ENCODE assay signal across 11 cellular contexts in the genomic region with DNA sequence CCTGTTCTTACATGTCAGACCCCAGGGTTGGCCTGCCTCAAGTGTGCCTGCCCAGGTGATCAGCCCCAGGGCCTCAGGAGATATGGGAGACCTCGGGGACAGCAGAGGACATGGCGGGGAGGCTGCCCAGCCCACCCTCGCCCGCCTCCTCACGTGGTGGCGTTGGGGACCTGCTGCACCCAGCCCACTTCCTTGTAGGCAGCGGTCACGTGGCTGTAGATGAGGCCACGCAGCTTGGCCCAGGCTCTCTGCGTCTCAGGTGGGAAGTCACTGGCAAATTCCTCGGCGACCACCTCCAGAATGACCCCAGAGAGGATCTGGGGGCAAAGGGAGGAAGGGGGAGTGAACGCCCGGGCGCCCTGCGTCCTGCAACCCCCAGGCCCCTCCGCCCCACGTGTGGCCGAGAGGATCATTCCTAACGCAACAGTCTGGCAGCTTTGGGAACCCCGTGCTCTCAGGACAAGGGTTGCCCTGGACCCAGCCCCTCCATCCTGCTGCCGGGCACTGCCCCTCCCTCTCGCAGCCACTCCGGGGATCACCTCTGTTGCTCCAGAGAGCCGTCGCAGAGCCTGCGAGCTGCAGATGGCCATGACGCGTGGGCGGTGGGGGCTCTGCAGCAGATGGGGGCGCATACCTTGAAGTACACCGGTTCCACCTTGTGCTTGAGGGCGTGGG. TPM values are rescaled to one million over a fixed set of nuclear protein-coding genes. Genes with fewer than 3 reads are reported as not detected.
DNase-seq lines count a peak whose midpoint lies in the region; ATAC-seq and TF ChIP-seq lines count a peak whose summit lies in the region.
"Had no signal": no experiment of that assay in that cellular context is flagged by ENCODE, and none has a peak within 500 bp of the region (broad histone marks: within the 10 kb centered on the region; RNA-seq: fewer than 3 reads in every experiment).

No MANE protein-coding gene starts in this region.

- peaks cover 18% of the 10 kb centered on the region for H3K4me1 Mint-ChIP-seq in MCF 10A (ENCODE audit: insufficient read depth, unreplicated experiment)
- H3K4me1 Mint-ChIP-seq in osteocyte (ENCODE audit: unreplicated experiment): peaks cover 66% of the 10 kb centered on the region
- peaks cover 24% of the 10 kb centered on the region for H3K4me1 Mint-ChIP-seq in activated CD4-positive, alpha-beta T cell treated with anti-CD3 and anti-CD28 coated beads for 36 hours

- no peaks in the 10 kb centered on the region for H3K27me3 Mint-ChIP-seq in MCF 10A (ENCODE audit: insufficient read depth, unreplicated experiment)
- H3K27me3 Mint-ChIP-seq in osteocyte (ENCODE audit: unreplicated experiment): no peaks in the 10 kb centered on the region
- H3K27me3 Mint-ChIP-seq in activated CD4-positive, alpha-beta T cell treated with anti-CD3 and anti-CD28 coated beads for 36 hours: peaks cover 3% of the 10 kb centered on the region
- H3K27me3 Mint-ChIP-seq: activated naive CD8-positive, alpha-beta T cell had no signal

- H3K27me3 ChIP-seq in breast epithelium (no peaks in the 10 kb centered on the region), gastroesophageal sphincter (peaks cover 38% of the 10 kb centered on the region)

- intact Hi-C loops in breast epithelium (cut with DNase I; ENCODE audit: low total_unique reads): loop anchor here (10.0 kb wide), 1 partner anchor 164 kb away; no protein-coding TSS in a partner anchor
- intact Hi-C loops in MCF 10A (cut with micrococcal nuclease): no loop called here
- intact Hi-C loops in activated CD4-positive, alpha-beta T cell treated with anti-CD3 and anti-CD28 coated beads for 36 hours (cut with DNase I, micrococcal nuclease): no loop called here

- no CpG with 5 or more reads among the region's 33 CpGs for WGBS in gastroesophageal sphincter (ENCODE audit: low coverage in 1 of 2), 2 donors
- 79% methylated on average over 33 of the region's 33 CpGs for whole genome bisulfite sequencing in urinary bladder

- H3K4me3 Mint-ChIP-seq in MCF 10A (ENCODE audit: unreplicated experiment): no peak overlapping the region
- H3K4me3 Mint-ChIP-seq in osteocyte (ENCODE audit: unreplicated experiment): peak overlapping the region; percentile 47
- no peak overlapping the region for H3K4me3 Mint-ChIP-seq in activated CD4-positive, alpha-beta T cell treated with anti-CD3 and anti-CD28 coated beads for 36 hours
- H3K4me3 Mint-ChIP-seq: activated CD4-positive, alpha-beta memory T cell treated with anti-CD3 and anti-CD28 coated beads for 36 hours had no signal

- TF ChIP-seq EP300 in gastroesophageal sphincter (IDR thresholded peaks at IDR 0.05): no peak

- H3K27ac ChIP-seq in breast epithelium (peak overlapping the region; percentile 94 to 99), gastroesophageal sphincter (peak overlapping the region; percentile 1 to 94 (median 86)), urinary bladder (ENCODE audit: low read depth) (peak overlapping the region; percentile 95)

- TF ChIP-seq CTCF in breast epithelium (IDR thresholded peaks at IDR 0.05): no peak
- TF ChIP-seq CTCF in MCF 10A (IDR thresholded peaks at IDR 0.05; ENCODE audit: unreplicated experiment): no peak
- TF ChIP-seq CTCF in gastroesophageal sphincter (IDR thresholded peaks at IDR 0.05): no peak
- TF ChIP-seq CTCF in osteocyte (IDR thresholded peaks at IDR 0.05): no peak

- no peak overlapping the region for H3K27ac Mint-ChIP-seq in MCF 10A (ENCODE audit: low read depth, unreplicated experiment)
- H3K27ac Mint-ChIP-seq in osteocyte (ENCODE audit: unreplicated experiment): peak overlapping the region; percentile 98
- no peak overlapping the region for H3K27ac Mint-ChIP-seq in activated CD4-positive, alpha-beta T cell treated with anti-CD3 and anti-CD28 coated beads for 36 hours
- H3K27ac Mint-ChIP-seq: activated CD4-positive, alpha-beta memory T cell treated with anti-CD3 and anti-CD28 coated beads for 36 hours had no signal

- BruUV-seq in MCF 10A (replicated peaks; lab: Mats Ljungman, UMichigan): no TSS peak

- H3K9me3 ChIP-seq in breast epithelium (no peaks in the 10 kb centered on the region), gastroesophageal sphincter (no peaks in the 10 kb centered on the region)

- H3K4me3 ChIP-seq in breast epithelium (no peak overlapping the region), gastroesophageal sphincter (no peak overlapping the region), urinary bladder (ENCODE audit: low read depth, low read length) (no peak overlapping the region)

- DNase-seq in breast epithelium (ENCODE audit: low spot score in 2 of 2) (no peak), MCF 10A (ENCODE audit: unreplicated experiment) (no peak), osteocyte (ENCODE audit: extremely low spot score, unreplicated experiment) (no peak), NCI-H1417 (lab: John Stamatoyannopoulos, UW) (no peak), NCI-H1092 treated with DMSO at 0.1 percent for 48 hours (lab: John Stamatoyannopoulos, UW) (no peak)
- DNase-seq in activated CD4-positive, alpha-beta T cell treated with anti-CD3 and anti-CD28 coated beads for 36 hours: no peak
- DNase-seq: activated CD4-positive, alpha-beta memory T cell treated with anti-CD3 and anti-CD28 coated beads for 36 hours had no signal

- H3K36me3 Mint-ChIP-seq in MCF 10A (ENCODE audit: insufficient read depth, unreplicated experiment) (no peaks in the 10 kb centered on the region), osteocyte (ENCODE audit: unreplicated experiment) (no peaks in the 10 kb centered on the region)
- H3K36me3 Mint-ChIP-seq in activated CD4-positive, alpha-beta T cell treated with anti-CD3 and anti-CD28 coated beads for 36 hours (ENCODE audit: low read depth): no peaks in the 10 kb centered on the region
- H3K36me3 Mint-ChIP-seq: activated CD4-positive, alpha-beta memory T cell treated with anti-CD3 and anti-CD28 coated beads for 36 hours; activated naive CD8-positive, alpha-beta T cell had no signal

- no peaks in the 10 kb centered on the region for H3K9me3 Mint-ChIP-seq in MCF 10A (ENCODE audit: unreplicated experiment)
- no peaks in the 10 kb centered on the region for H3K9me3 Mint-ChIP-seq in osteocyte (ENCODE audit: unreplicated experiment)
- H3K9me3 Mint-ChIP-seq in activated CD4-positive, alpha-beta T cell treated with anti-CD3 and anti-CD28 coated beads for 36 hours (ENCODE audit: low read depth): no peaks in the 10 kb centered on the region
- H3K9me3 Mint-ChIP-seq: activated CD4-positive, alpha-beta memory T cell treated with anti-CD3 and anti-CD28 coated beads for 36 hours had no signal

- TF ChIP-seq POLR2A in breast epithelium (IDR thresholded peaks at IDR 0.05) (no peak), gastroesophageal sphincter (IDR thresholded peaks at IDR 0.05) (no peak)

- H3K4me1 ChIP-seq in breast epithelium (peaks cover 20 to 25% of the 10 kb centered on the region in 2 donors), gastroesophageal sphincter (peaks cover 0 to 70% (median 50%) of the 10 kb centered on the region in 3 donors), urinary bladder (ENCODE audit: insufficient read depth) (peaks cover 2% of the 10 kb centered on the region)

- H3K36me3 ChIP-seq in breast epithelium (no peaks in the 10 kb centered on the region), gastroesophageal sphincter (no peaks in the 10 kb centered on the region), urinary bladder (ENCODE audit: insufficient read depth) (no peaks in the 10 kb centered on the region)

- CTCF ChIA-PET in MCF 10A (lab: Yijun Ruan, JAX): interaction anchor here (0.6 to 3.3 kb wide), 5 partner anchors 15 to 1988 kb away, joined by 3 to 18 read pairs (median 3); no protein-coding TSS in a partner anchor
- CTCF ChIA-PET in activated CD4-positive, alpha-beta T cell treated with anti-CD3 and anti-CD28 coated beads for 36 hours (lab: Charles Lee): interaction anchor here (1.0 kb wide), 1 partner anchor 24 kb away, joined by 3 read pairs; no protein-coding TSS in a partner anchor

- POLR2A ChIA-PET in MCF 10A (lab: Yijun Ruan, JAX): interaction anchor here (0.6 to 5.0 kb wide), 5 partner anchors 9 to 897 kb away, joined by 3 to 55 read pairs (median 8); a partner anchor contains a TSS
- POLR2A ChIA-PET in activated CD4-positive, alpha-beta T cell treated with anti-CD3 and anti-CD28 coated beads for 36 hours (lab: Charles Lee): no interaction called here

- ATAC-seq in gastroesophageal sphincter: no peak
- ATAC-seq in activated CD4-positive, alpha-beta T cell treated with anti-CD3 and anti-CD28 coated beads for 36 hours: no peak

RNA-seq across cellular contexts. Expression of a gene that starts 6.5 kb away (rescaled TPM):
- total RNA-seq in breast epithelium: 10 to 100 TPM in 2 of 3 donors, 1 to 10 TPM in 1; 5.9 to 37.4 (median 27.2) TPM
- total RNA-seq in MCF 10A (2022): not detected in 2 replicates
- 10 to 100 TPM; 12.6 to 23.2 (median 18.8) TPM for total RNA-seq in gastroesophageal sphincter
- total RNA-seq in osteocyte: 8.6 and 9.1 TPM in 2 replicates
- total RNA-seq in urinary bladder: 14.4 TPM
- 68.7 TPM for polyA plus RNA-seq in urinary bladder
- not detected for total RNA-seq in activated CD4-positive, alpha-beta T cell treated with anti-CD3 and anti-CD28 coated beads for 36 hours
- total RNA-seq: activated CD4-positive, alpha-beta memory T cell treated with anti-CD3 and anti-CD28 coated beads for 36 hours had no signal

RNA-seq across cellular contexts. Expression of a gene that starts 8.9 kb away (rescaled TPM):
- total RNA-seq in breast epithelium (1 to 10 TPM; 1.5 to 7.2 (median 4.9) TPM), MCF 10A (2022) (not detected in 2 replicates), gastroesophageal sphincter (10 to 100 TPM in 1 of 4 donors, 1 to 10 TPM in 2, under 1 TPM in 1; 0.57 to 11.2 (median 2.3) TPM), osteocyte (1.3 and 1.4 TPM in 2 replicates), urinary bladder (7.1 TPM)
- 10.6 TPM for polyA plus RNA-seq in urinary bladder
- total RNA-seq in activated CD4-positive, alpha-beta T cell treated with anti-CD3 and anti-CD28 coated beads for 36 hours: not detected
- total RNA-seq: A172; activated CD4-positive, alpha-beta memory T cell treated with anti-CD3 and anti-CD28 coated beads for 36 hours had no signal

RNA-seq across cellular contexts. Expression of a gene that starts 29.7 kb away (rescaled TPM):
- total RNA-seq in breast epithelium (10 to 100 TPM; 13.4 to 35.5 (median 26.8) TPM), MCF 10A (2022) (17.5 and 33.4 TPM in 2 replicates), gastroesophageal sphincter (10 to 100 TPM in 1 of 4 donors, 1 to 10 TPM in 3; 7.3 to 20.5 (median 8.5) TPM), osteocyte (14.5 and 17.5 TPM in 2 replicates), urinary bladder (4.2 TPM)
- 17.2 TPM for polyA plus RNA-seq in urinary bladder
- 10 to 100 TPM; 23.9 to 28.4 TPM for total RNA-seq in activated CD4-positive, alpha-beta T cell treated with anti-CD3 and anti-CD28 coated beads for 36 hours

RNA-seq across cellular contexts. Expression of a gene that starts 54.7 kb away (rescaled TPM):
- 10 to 100 TPM; 10.5 to 39.8 (median 12.0) TPM for total RNA-seq in breast epithelium
- 5.0 and 7.7 TPM in 2 replicates for total RNA-seq in MCF 10A (2022)
- 10 to 100 TPM in 2 of 4 donors, 1 to 10 TPM in 2; 5.4 to 27.1 (median 10.6) TPM for total RNA-seq in gastroesophageal sphincter
- 1.9 and 3.3 TPM in 2 replicates for total RNA-seq in osteocyte
- total RNA-seq in urinary bladder: 10.3 TPM
- 7.6 TPM for polyA plus RNA-seq in urinary bladder
- under 1 TPM in 1 of 2 experiments, not detected in 1; 0.32 TPM for total RNA-seq in activated CD4-positive, alpha-beta T cell treated with anti-CD3 and anti-CD28 coated beads for 36 hours
